ENCODE assay signal across 27 cellular contexts in genomic region chr12:40233741-40234367, GRCh38. TPM values are rescaled to one million over a fixed set of nuclear protein-coding genes. Genes with fewer than 3 reads are reported as not detected.
"Had no signal": no experiment of that assay in that cellular context is flagged by ENCODE, and none has a peak within 500 bp of the region (broad histone marks: within the 10 kb centered on the region; RNA-seq: fewer than 3 reads in every experiment).

No MANE protein-coding gene starts in this region.

- FAIRE-seq: K562 had no signal

- H3K27me3 ChIP-seq: adrenal gland had no signal

- H3K9me3 Mint-ChIP-seq: activated CD4-positive, alpha-beta memory T cell treated with anti-CD3 and anti-CD28 coated beads, Interleukin-2, amount 10 ng/mL, durations not matched to agents 7 days and 5 days; activated CD4-positive, alpha-beta T cell treated with anti-CD3 and anti-CD28 coated beads, Interleukin-2, amount 10 ng/mL, durations not matched to agents 7 days and 5 days; activated naive CD4-positive, alpha-beta T cell treated with anti-CD3 and anti-CD28 coated beads, Interleukin-2, amount 10 ng/mL, durations not matched to agents 7 days and 5 days; activated naive CD8-positive, alpha-beta T cell treated with anti-CD3 and anti-CD28 coated beads, Interleukin-2, amount 10 ng/mL, durations not matched to agents 7 days and 5 days; activated T-helper 2 cell treated with anti-CD3 and anti-CD28 coated beads, Interferon-gamma antibody, Interleukin-2, Interleukin-4, amounts not matched to agents 10 μg/mL and 5 μg/mL and 100 μg/mL, durations not matched to agents 14 hours and 24 hours and 36 hours had no signal

- H3K4me1 Mint-ChIP-seq: activated CD4-positive, alpha-beta memory T cell treated with anti-CD3 and anti-CD28 coated beads, Interleukin-2, amount 10 ng/mL, durations not matched to agents 7 days and 5 days; activated CD4-positive, alpha-beta T cell treated with anti-CD3 and anti-CD28 coated beads, Interleukin-2, amount 10 ng/mL, durations not matched to agents 7 days and 5 days; activated naive CD4-positive, alpha-beta T cell treated with anti-CD3 and anti-CD28 coated beads, Interleukin-2, amount 10 ng/mL, durations not matched to agents 7 days and 5 days; activated naive CD8-positive, alpha-beta T cell treated with anti-CD3 and anti-CD28 coated beads, Interleukin-2, amount 10 ng/mL, durations not matched to agents 7 days and 5 days had no signal

- H3K9me3 ChIP-seq: adrenal gland had no signal

- H3K4me3 ChIP-seq: adrenal gland, K562 had no signal

- H3K27ac ChIP-seq: adrenal gland had no signal

- H3K36me3 Mint-ChIP-seq: activated naive CD4-positive, alpha-beta T cell treated with anti-CD3 and anti-CD28 coated beads, Interleukin-2, amount 10 ng/mL, durations not matched to agents 7 days and 5 days; activated naive CD8-positive, alpha-beta T cell treated with anti-CD3 and anti-CD28 coated beads, Interleukin-2, amount 10 ng/mL, durations not matched to agents 7 days and 5 days had no signal

- H3K27me3 Mint-ChIP-seq: activated CD4-positive, alpha-beta memory T cell treated with anti-CD3 and anti-CD28 coated beads, Interleukin-2, amount 10 ng/mL, durations not matched to agents 7 days and 5 days; activated naive CD4-positive, alpha-beta T cell treated with anti-CD3 and anti-CD28 coated beads, Interleukin-2, amount 10 ng/mL, durations not matched to agents 7 days and 5 days had no signal

- H3K4me3 Mint-ChIP-seq: activated CD4-positive, alpha-beta memory T cell treated with anti-CD3 and anti-CD28 coated beads, Interleukin-2, amount 10 ng/mL, durations not matched to agents 7 days and 5 days; activated CD4-positive, alpha-beta T cell treated with anti-CD3 and anti-CD28 coated beads, Interleukin-2, amount 10 ng/mL, durations not matched to agents 7 days and 5 days; activated naive CD4-positive, alpha-beta T cell treated with anti-CD3 and anti-CD28 coated beads, Interleukin-2, amount 10 ng/mL, durations not matched to agents 7 days and 5 days; activated naive CD8-positive, alpha-beta T cell treated with anti-CD3 and anti-CD28 coated beads, Interleukin-2, amount 10 ng/mL, durations not matched to agents 7 days and 5 days; activated T-cell treated with anti-CD3 and anti-CD28 coated beads, Interleukin-2, amount 50 U/mL, for 72 hours had no signal

- H3K27ac Mint-ChIP-seq: activated CD4-positive, alpha-beta memory T cell treated with anti-CD3 and anti-CD28 coated beads, Interleukin-2, amount 10 ng/mL, durations not matched to agents 7 days and 5 days; activated CD4-positive, alpha-beta T cell treated with anti-CD3 and anti-CD28 coated beads, Interleukin-2, amount 10 ng/mL, durations not matched to agents 7 days and 5 days; activated naive CD4-positive, alpha-beta T cell treated with anti-CD3 and anti-CD28 coated beads, Interleukin-2, amount 10 ng/mL, durations not matched to agents 7 days and 5 days; activated naive CD8-positive, alpha-beta T cell treated with anti-CD3 and anti-CD28 coated beads, Interleukin-2, amount 10 ng/mL, durations not matched to agents 7 days and 5 days; activated T-cell treated with anti-CD3 and anti-CD28 coated beads, Interleukin-2, amount 50 U/mL, for 72 hours; activated T-helper 2 cell treated with anti-CD3 and anti-CD28 coated beads, Interferon-gamma antibody, Interleukin-2, Interleukin-4, amounts not matched to agents 10 μg/mL and 5 μg/mL and 100 μg/mL, durations not matched to agents 14 hours and 24 hours and 36 hours had no signal

- DNase-seq: activated CD4-positive, alpha-beta memory T cell treated with anti-CD3 and anti-CD28 coated beads, Interleukin-2, amount 10 ng/mL, durations not matched to agents 7 days and 5 days; activated CD4-positive, alpha-beta T cell treated with anti-CD3 and anti-CD28 coated beads, Interleukin-2, amount 10 ng/mL, durations not matched to agents 7 days and 5 days; activated CD4-positive, CD25-positive, alpha-beta regulatory T cell; activated gamma-delta T cell treated with Interleukin-2 at 50 U/mL for 16 hours; activated naive CD4-positive, alpha-beta T cell treated with anti-CD3 and anti-CD28 coated beads, Interleukin-2, amount 10 ng/mL, durations not matched to agents 7 days and 5 days; activated naive CD8-positive, alpha-beta T cell treated with anti-CD3 and anti-CD28 coated beads, Interleukin-2, amount 10 ng/mL, durations not matched to agents 7 days and 5 days; activated T-cell treated with anti-CD3 and anti-CD28 coated beads, Interleukin-2, amount 50 U/mL, for 72 hours; adrenal gland; anterior cingulate cortex; cerebellar nuclear complex; Kasumi-1; MV-4-11; NCI-H1092 treated with DMSO at 0.1 percent for 48 hours; NCI-H1417 treated with DMSO at 0.1 percent for 48 hours; NCI-H1694; NCI-H2029; NCI-H2107; NCI-H345; NCI-H510A treated with DMSO at 0.1 percent for 48 hours; NCI-H69; NK-92 treated with Interleukin-12 subunit alpha and Interleukin-12 subunit beta, amount 100 ng/mL, for 24 hours; PC-3; SHP77 treated with DMSO at 0.1 percent for 48 hours; T-helper 2 cell; T1000 had no signal

- ATAC-seq: activated T-cell treated with anti-CD3 and anti-CD28 coated beads, Interleukin-2, amount 50 U/mL, for 72 hours; K562; PC-3 had no signal

RNA-seq across cellular contexts. Expression of gene LRRK2, which starts 9.1 kb away (rescaled TPM):
- total RNA-seq: activated T-cell treated with anti-CD3 and anti-CD28 coated beads, Interleukin-2, amount 50 U/mL, for 72 hours; activated T-helper 2 cell treated with anti-CD3 and anti-CD28 coated beads, Interferon-gamma antibody, Interleukin-2, Interleukin-4, amounts not matched to agents 10 μg/mL and 5 μg/mL and 100 μg/mL, durations not matched to agents 14 hours and 24 hours and 36 hours had no signal
